ENCODE assay signal across 1 cellular context in the genomic region with DNA sequence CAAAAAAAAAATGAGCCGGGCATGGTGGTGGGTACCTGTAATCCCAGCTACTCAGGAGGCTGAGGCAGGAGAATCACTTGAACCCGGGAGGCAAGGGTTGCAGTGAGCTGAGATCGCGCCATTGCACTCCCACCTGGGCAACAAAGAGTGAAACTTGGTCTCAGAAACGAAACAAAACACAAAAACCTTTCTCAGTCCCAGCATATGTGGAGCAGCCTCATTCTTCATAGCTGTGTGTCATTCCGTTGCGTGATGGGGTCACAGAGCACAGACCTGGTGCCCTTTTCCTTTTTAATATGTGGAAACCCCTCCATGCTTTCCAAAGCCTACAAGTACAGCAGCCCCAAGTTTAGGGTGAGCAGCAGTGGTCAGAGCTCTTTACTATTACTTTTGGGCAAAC.
TF ChIP-seq lines count a peak whose summit lies in the region.

No MANE protein-coding gene starts in this region.

TF ChIP-seq in liver, 16 proteins besides CTCF, POLR2A, EP300 and RAD21 (continued from another document):
- no peak for TF ChIP-seq GABPA (IDR thresholded peaks at IDR 0.05 in 1 of 2, conservative IDR thresholded peaks at IDR 0.05 in 1 of 2)
- TF ChIP-seq FOXA1 (IDR thresholded peaks at IDR 0.05): no peak
- TF ChIP-seq RXRA (IDR thresholded peaks at IDR 0.05): no peak
- TF ChIP-seq YY1 (IDR thresholded peaks at IDR 0.05): no peak
- no peak for TF ChIP-seq JUND (IDR thresholded peaks at IDR 0.05)
- no peak for TF ChIP-seq HNF4A (conservative IDR thresholded peaks at IDR 0.05)
- TF ChIP-seq, protein P1, sequence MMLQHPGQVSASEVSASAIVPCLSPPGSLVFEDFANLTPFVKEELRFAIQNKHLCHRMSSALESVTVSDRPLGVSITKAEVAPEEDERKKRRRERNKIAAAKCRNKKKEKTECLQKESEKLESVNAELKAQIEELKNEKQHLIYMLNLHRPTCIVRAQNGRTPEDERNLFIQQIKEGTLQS (IDR thresholded peaks at IDR 0.05): no peak
- no peak for TF ChIP-seq HNF4G (IDR thresholded peaks at IDR 0.05)
- TF ChIP-seq EGR1 (IDR thresholded peaks at IDR 0.05; ENCODE audit: low read depth in 2 of 2): no peak
- TF ChIP-seq, protein P2, sequence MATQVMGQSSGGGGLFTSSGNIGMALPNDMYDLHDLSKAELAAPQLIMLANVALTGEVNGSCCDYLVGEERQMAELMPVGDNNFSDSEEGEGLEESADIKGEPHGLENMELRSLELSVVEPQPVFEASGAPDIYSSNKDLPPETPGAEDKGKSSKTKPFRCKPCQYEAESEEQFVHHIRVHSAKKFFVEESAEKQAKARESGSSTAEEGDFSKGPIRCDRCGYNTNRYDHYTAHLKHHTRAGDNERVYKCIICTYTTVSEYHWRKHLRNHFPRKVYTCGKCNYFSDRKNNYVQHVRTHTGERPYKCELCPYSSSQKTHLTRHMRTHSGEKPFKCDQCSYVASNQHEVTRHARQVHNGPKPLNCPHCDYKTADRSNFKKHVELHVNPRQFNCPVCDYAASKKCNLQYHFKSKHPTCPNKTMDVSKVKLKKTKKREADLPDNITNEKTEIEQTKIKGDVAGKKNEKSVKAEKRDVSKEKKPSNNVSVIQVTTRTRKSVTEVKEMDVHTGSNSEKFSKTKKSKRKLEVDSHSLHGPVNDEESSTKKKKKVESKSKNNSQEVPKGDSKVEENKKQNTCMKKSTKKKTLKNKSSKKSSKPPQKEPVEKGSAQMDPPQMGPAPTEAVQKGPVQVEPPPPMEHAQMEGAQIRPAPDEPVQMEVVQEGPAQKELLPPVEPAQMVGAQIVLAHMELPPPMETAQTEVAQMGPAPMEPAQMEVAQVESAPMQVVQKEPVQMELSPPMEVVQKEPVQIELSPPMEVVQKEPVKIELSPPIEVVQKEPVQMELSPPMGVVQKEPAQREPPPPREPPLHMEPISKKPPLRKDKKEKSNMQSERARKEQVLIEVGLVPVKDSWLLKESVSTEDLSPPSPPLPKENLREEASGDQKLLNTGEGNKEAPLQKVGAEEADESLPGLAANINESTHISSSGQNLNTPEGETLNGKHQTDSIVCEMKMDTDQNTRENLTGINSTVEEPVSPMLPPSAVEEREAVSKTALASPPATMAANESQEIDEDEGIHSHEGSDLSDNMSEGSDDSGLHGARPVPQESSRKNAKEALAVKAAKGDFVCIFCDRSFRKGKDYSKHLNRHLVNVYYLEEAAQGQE (IDR thresholded peaks at IDR 0.05): no peak
- no peak for TF ChIP-seq TAF1 (conservative IDR thresholded peaks at IDR 0.05)
